1 cellular context compared by ENCODE assay signal in the genomic region with DNA sequence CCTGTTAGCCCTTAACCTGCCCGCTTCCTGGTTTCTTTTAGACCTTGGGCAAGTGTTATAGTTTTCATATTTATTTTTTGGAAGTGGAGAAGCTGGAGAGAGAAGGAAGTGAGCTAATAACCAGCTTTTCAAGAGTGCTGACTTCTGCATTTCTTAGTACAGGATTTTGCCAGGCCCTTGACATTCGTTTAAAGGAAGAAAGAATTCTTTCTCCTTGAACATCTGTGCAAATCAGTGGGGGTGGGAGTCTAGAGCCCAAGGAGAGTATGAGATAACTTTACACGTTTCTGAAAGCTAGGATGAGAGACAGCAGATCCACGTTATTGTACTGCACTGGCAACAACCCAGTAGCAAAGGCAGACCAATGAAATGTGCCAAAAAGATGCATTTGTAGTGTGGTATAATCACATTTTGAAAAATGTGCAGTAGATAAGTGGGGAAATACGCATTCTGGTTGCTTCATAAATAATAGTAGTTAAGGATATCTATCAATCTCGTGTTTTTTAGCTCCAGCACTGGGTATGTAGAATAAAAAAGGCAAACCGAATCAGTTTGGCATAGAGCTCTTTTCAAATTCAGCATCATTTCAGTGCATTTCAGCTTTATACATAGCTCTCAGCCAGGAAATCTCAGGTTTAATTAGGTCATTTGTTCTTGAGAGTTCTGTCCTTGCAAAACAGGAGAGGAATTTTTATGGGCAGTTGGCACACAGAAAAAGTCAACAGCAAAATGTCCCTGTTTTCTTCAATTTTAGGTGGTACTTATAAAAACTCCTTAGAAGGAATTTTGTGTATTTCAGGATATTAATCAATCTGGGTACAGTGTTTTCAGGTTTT.
TF ChIP-seq lines count a peak whose summit lies in the region.

No MANE protein-coding gene starts in this region.

TF ChIP-seq in SK-N-SH treated with all-trans-retinoic acid at 6 μM for 48 hours, 23 proteins besides CTCF, POLR2A, EP300 and RAD21 (continued from another document):
- TF ChIP-seq, protein P1, sequence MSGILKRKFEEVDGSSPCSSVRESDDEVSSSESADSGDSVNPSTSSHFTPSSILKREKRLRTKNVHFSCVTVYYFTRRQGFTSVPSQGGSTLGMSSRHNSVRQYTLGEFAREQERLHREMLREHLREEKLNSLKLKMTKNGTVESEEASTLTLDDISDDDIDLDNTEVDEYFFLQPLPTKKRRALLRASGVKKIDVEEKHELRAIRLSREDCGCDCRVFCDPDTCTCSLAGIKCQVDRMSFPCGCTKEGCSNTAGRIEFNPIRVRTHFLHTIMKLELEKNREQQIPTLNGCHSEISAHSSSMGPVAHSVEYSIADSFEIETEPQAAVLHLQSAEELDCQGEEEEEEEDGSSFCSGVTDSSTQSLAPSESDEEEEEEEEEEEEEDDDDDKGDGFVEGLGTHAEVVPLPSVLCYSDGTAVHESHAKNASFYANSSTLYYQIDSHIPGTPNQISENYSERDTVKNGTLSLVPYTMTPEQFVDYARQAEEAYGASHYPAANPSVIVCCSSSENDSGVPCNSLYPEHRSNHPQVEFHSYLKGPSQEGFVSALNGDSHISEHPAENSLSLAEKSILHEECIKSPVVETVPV (CRISPR knock-in tag; IDR thresholded peaks at IDR 0.05), result no peak
- TF ChIP-seq, protein P2, sequence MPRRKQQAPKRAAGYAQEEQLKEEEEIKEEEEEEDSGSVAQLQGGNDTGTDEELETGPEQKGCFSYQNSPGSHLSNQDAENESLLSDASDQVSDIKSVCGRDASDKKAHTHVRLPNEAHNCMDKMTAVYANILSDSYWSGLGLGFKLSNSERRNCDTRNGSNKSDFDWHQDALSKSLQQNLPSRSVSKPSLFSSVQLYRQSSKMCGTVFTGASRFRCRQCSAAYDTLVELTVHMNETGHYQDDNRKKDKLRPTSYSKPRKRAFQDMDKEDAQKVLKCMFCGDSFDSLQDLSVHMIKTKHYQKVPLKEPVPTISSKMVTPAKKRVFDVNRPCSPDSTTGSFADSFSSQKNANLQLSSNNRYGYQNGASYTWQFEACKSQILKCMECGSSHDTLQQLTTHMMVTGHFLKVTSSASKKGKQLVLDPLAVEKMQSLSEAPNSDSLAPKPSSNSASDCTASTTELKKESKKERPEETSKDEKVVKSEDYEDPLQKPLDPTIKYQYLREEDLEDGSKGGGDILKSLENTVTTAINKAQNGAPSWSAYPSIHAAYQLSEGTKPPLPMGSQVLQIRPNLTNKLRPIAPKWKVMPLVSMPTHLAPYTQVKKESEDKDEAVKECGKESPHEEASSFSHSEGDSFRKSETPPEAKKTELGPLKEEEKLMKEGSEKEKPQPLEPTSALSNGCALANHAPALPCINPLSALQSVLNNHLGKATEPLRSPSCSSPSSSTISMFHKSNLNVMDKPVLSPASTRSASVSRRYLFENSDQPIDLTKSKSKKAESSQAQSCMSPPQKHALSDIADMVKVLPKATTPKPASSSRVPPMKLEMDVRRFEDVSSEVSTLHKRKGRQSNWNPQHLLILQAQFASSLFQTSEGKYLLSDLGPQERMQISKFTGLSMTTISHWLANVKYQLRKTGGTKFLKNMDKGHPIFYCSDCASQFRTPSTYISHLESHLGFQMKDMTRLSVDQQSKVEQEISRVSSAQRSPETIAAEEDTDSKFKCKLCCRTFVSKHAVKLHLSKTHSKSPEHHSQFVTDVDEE (CRISPR knock-in tag; IDR thresholded peaks at IDR 0.05), result peak; percentile 63; the same call in 1 of the 2 replicates
- TF ChIP-seq, protein P3, sequence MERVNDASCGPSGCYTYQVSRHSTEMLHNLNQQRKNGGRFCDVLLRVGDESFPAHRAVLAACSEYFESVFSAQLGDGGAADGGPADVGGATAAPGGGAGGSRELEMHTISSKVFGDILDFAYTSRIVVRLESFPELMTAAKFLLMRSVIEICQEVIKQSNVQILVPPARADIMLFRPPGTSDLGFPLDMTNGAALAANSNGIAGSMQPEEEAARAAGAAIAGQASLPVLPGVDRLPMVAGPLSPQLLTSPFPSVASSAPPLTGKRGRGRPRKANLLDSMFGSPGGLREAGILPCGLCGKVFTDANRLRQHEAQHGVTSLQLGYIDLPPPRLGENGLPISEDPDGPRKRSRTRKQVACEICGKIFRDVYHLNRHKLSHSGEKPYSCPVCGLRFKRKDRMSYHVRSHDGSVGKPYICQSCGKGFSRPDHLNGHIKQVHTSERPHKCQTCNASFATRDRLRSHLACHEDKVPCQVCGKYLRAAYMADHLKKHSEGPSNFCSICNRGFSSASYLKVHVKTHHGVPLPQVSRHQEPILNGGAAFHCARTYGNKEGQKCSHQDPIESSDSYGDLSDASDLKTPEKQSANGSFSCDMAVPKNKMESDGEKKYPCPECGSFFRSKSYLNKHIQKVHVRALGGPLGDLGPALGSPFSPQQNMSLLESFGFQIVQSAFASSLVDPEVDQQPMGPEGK (CRISPR knock-in tag; IDR thresholded peaks at IDR 0.05; ENCODE audit: borderline replicate concordance), result no peak
- TF ChIP-seq SNAI2 (CRISPR knock-in tag; IDR thresholded peaks at IDR 0.05) (no peak), ZNF70 (CRISPR knock-in tag; IDR thresholded peaks at IDR 0.05) (0 out of 2 replicates have a peak, but pooled peaks have one; percentile 18)
